22 cellular contexts compared by ENCODE assay signal in genomic region chr9:116943970-116944369, GRCh38.
DNase-seq lines count a peak whose midpoint lies in the region; ATAC-seq, FAIRE-seq and TF ChIP-seq lines count a peak whose summit lies in the region.
"Had no signal": no experiment of that assay in that cellular context is flagged by ENCODE, and none has a peak within 500 bp of the region (broad histone marks: within the 10 kb centered on the region; RNA-seq: fewer than 3 reads in every experiment).

No MANE protein-coding gene starts in this region.

- peak overlapping the region; percentile 73 to 96 (median 84) for H3K27ac Mint-ChIP-seq in CD14-positive monocyte
- H3K27ac Mint-ChIP-seq: CD8-positive, alpha-beta T cell; HFFc6 had no signal

- FAIRE-seq in GM12892 (lab: Jason Lieb, UNC): peak; percentile 54
- FAIRE-seq: A549, HTR-8/SVneo, K562 had no signal

- H4K20me1 ChIP-seq in OCI-LY3 (ENCODE audit: insufficient read depth, low read length): no peaks in the 10 kb centered on the region

- H3K4me3 ChIP-seq in OCI-LY3 (ENCODE audit: low read length) (peak overlapping the region; percentile 30), neutrophil (ENCODE audit: low read depth in 1 of 2, low read length in 1 of 2) (no peak overlapping the region)
- H3K4me3 ChIP-seq: A549, K562 had no signal

- peaks cover 0 to 1% (median 0%) of the 10 kb centered on the region in 3 donors for H3K27me3 Mint-ChIP-seq in CD14-positive monocyte (ENCODE audit: low read depth in 3 of 3)

- H3K36me3 Mint-ChIP-seq in CD14-positive monocyte: no peaks in the 10 kb centered on the region
- H3K36me3 Mint-ChIP-seq: CD8-positive, alpha-beta T cell had no signal

- no peaks in the 10 kb centered on the region for H3K36me3 ChIP-seq in OCI-LY3 (replicated peaks; ENCODE audit: low read depth, low read length)
- H3K36me3 ChIP-seq in neutrophil: no peaks in the 10 kb centered on the region

- TF ChIP-seq CTCF in CD14-positive monocyte (IDR thresholded peaks at IDR 0.05) (no peak), OCI-LY3 (IDR thresholded peaks at IDR 0.05; ENCODE audit: low read depth, low read length) (no peak), neutrophil (IDR thresholded peaks at IDR 0.05) (no peak)

- no peak for DNase-seq in CD14-positive monocyte (ENCODE audit: low spot score)
- no peak for DNase-seq in GM12892 (ENCODE audit: insufficient read length)
- no peak for DNase-seq in nucleus accumbens (lab: John Stamatoyannopoulos, UW)
- no peak for DNase-seq in NCI-H1436 treated with DMSO at 0.1 percent for 48 hours (lab: John Stamatoyannopoulos, UW)
- DNase-seq: AML-193; Calu3; CD8-positive, alpha-beta T cell; DMS79 treated with DMSO at 0.1 percent for 48 hours; EL; GOT3; H7; HFFc6; IMR-90 had no signal

- H3K27ac ChIP-seq in OCI-LY3 (ENCODE audit: low read length): peak overlapping the region; percentile 89
- H3K27ac ChIP-seq in neutrophil: peak overlapping the region; percentile 35
- H3K27ac ChIP-seq: 22Rv1, A549, C4-2B had no signal

- H3K9me3 ChIP-seq in OCI-LY3 (ENCODE audit: insufficient read depth, low read length): no peaks in the 10 kb centered on the region
- no peaks in the 10 kb centered on the region for H3K9me3 ChIP-seq in neutrophil
- H3K9me3 ChIP-seq: A549 had no signal

- no peak overlapping the region for H3K4me3 Mint-ChIP-seq in CD14-positive monocyte
- H3K4me3 Mint-ChIP-seq: CD8-positive, alpha-beta T cell; HFFc6 had no signal

- peaks cover 0 to 10% (median 2%) of the 10 kb centered on the region in 7 donors for H3K9me3 Mint-ChIP-seq in CD14-positive monocyte
- H3K9me3 Mint-ChIP-seq: CD8-positive, alpha-beta T cell had no signal

- intact Hi-C loops in CD14-positive monocyte (cut with micrococcal nuclease): no loop called here

- peaks cover 43% of the 10 kb centered on the region for H3K4me1 Mint-ChIP-seq in CD14-positive monocyte

- no peak for TF ChIP-seq POLR2A in GM12892 (IDR thresholded peaks at IDR 0.05; ENCODE audit: low read depth, low read length)

- peak overlapping the region; percentile 40; the same call in 1 of the 2 replicates for H3K9ac ChIP-seq in OCI-LY3 (ENCODE audit: low read length)

- H2AFZ ChIP-seq in OCI-LY3 (ENCODE audit: low read depth, low read length): no peak overlapping the region

- no peak for ATAC-seq in HG03520 (IDR thresholded peaks at IDR 0.05; ENCODE audit: unreplicated experiment)
- ATAC-seq: A549; CD8-positive, alpha-beta T cell; HCT116; K562 had no signal

- H3K79me2 ChIP-seq in OCI-LY3 (ENCODE audit: low read length): no peaks in the 10 kb centered on the region

- peaks cover 71% of the 10 kb centered on the region for H3K4me1 ChIP-seq in OCI-LY3 (ENCODE audit: low read length)
- peaks cover 29 to 30% of the 10 kb centered on the region in 2 experiments for H3K4me1 ChIP-seq in neutrophil (ENCODE audit: control insufficient read depth in 1 of 2, insufficient read depth in 1 of 2, low read depth in 1 of 2, low read length in 1 of 2)
- H3K4me1 ChIP-seq: A549 had no signal

- no peaks in the 10 kb centered on the region for H3K27me3 ChIP-seq in OCI-LY3 (ENCODE audit: low read depth, low read length)
- no peaks in the 10 kb centered on the region for H3K27me3 ChIP-seq in neutrophil

- H3K4me2 ChIP-seq in OCI-LY3 (ENCODE audit: low read length): peak overlapping the region; percentile 66
- H3K4me2 ChIP-seq: A549 had no signal
